8 cellular contexts compared by ENCODE assay signal in the genomic region with DNA sequence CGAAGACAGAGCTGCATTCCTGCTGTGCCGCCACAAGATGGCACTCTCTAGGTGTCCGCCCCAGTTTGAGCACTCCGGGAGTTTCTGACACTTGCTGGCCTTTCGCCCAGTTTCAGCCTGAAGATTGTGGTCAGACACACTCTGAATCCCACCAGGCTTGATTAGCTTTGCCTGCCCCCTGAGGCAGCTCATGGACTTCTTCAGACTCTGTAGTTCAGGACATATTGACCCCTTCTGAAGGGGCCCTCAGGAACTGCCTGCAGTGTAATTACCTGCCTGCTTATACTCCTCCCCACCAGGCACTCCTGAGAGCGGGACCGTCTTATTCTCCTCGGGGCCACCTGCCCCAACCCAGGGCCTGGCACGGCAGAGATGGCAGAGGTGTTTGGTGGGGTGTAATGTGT. TPM values are rescaled to one million over a fixed set of nuclear protein-coding genes. Genes with fewer than 3 reads are reported as not detected.
A peak's percentile ranks its signal among the peaks of the same experiment; 100 is the strongest.
DNase-seq lines count a peak whose midpoint lies in the region; ATAC-seq and TF ChIP-seq lines count a peak whose summit lies in the region.

No MANE protein-coding gene starts in this region.

- H3K9ac ChIP-seq in liver (ENCODE audit: low read depth in 1 of 2, low read length in 2 of 2): no peak overlapping the region

- peak; percentile 69 for ATAC-seq in HG02943 (IDR thresholded peaks at IDR 0.05; ENCODE audit: low read depth, unreplicated experiment)

- peak; percentile 88 to 93 for TF ChIP-seq RAD21 in liver (IDR thresholded peaks at IDR 0.05)

- DNase-seq in NCI-H510A treated with DMSO at 0.1 percent for 48 hours (lab: John Stamatoyannopoulos, UW) (peak; percentile 11), NCI-H510A (lab: John Stamatoyannopoulos, UW) (no peak), NCI-H2196 treated with DMSO at 0.1 percent for 48 hours (lab: John Stamatoyannopoulos, UW; ENCODE audit: unreplicated experiment) (peak; percentile 45), choroid plexus epithelial cell (ENCODE audit: low read depth) (peak; percentile 92)
- DNase-seq in activated CD4-positive, CD25-positive, alpha-beta regulatory T cell treated with anti-CD3 and anti-CD28 coated beads, Interleukin-2, amount 50 U/mL, for 72 hours: peak; percentile 51
- DNase-seq in stimulated activated CD4-positive, alpha-beta T cell treated with anti-CD3 and anti-CD28 coated beads, TNF-alpha, amount 100 ng/mL, for 24 hours (ENCODE audit: low read depth in 3 of 3): peak in 2 of 3 experiments; percentile 19 to 44

- H3K9me3 ChIP-seq in liver (ENCODE audit: control insufficient read depth in 4 of 4, low read length in 3 of 4): no peaks in the 10 kb centered on the region

- H3K4me3 ChIP-seq in choroid plexus epithelial cell (ENCODE audit: low read depth, low read length): no peak overlapping the region
- no peak overlapping the region for H3K4me3 ChIP-seq in liver (ENCODE audit: low read depth in 1 of 3, low read length in 3 of 3)

- WGBS in liver: 22% methylated on average over 9 of the region's 9 CpGs

- TF ChIP-seq CTCF in choroid plexus epithelial cell (conservative IDR thresholded peaks at IDR 0.05; ENCODE audit: low read depth, low read length): peak; percentile 93
- peak; percentile 88 for TF ChIP-seq CTCF in liver (IDR thresholded peaks at IDR 0.05; ENCODE audit: low read depth, low read length, missing input control)

- no peak overlapping the region for H3K27ac ChIP-seq in liver (ENCODE audit: low read depth in 1 of 2, low read length in 2 of 2)

- H3K27me3 ChIP-seq in liver (ENCODE audit: control insufficient read depth in 4 of 4, insufficient read depth in 4 of 4, low read length in 3 of 4): no peaks in the 10 kb centered on the region

- H3K36me3 ChIP-seq in liver (ENCODE audit: control insufficient read depth in 4 of 4, insufficient read depth in 3 of 4, low read depth in 1 of 4, low read length in 3 of 4): no peaks in the 10 kb centered on the region

- peaks cover 0 to 2% (median 0%) of the 10 kb centered on the region in 4 donors for H3K4me1 ChIP-seq in liver (ENCODE audit: control insufficient read depth in 4 of 4, insufficient read depth in 4 of 4, low read length in 3 of 4)

TF ChIP-seq in liver, 16 proteins besides CTCF, POLR2A, EP300 and RAD21:
- no peak for TF ChIP-seq YY1 (IDR thresholded peaks at IDR 0.05)
- TF ChIP-seq, protein P1, sequence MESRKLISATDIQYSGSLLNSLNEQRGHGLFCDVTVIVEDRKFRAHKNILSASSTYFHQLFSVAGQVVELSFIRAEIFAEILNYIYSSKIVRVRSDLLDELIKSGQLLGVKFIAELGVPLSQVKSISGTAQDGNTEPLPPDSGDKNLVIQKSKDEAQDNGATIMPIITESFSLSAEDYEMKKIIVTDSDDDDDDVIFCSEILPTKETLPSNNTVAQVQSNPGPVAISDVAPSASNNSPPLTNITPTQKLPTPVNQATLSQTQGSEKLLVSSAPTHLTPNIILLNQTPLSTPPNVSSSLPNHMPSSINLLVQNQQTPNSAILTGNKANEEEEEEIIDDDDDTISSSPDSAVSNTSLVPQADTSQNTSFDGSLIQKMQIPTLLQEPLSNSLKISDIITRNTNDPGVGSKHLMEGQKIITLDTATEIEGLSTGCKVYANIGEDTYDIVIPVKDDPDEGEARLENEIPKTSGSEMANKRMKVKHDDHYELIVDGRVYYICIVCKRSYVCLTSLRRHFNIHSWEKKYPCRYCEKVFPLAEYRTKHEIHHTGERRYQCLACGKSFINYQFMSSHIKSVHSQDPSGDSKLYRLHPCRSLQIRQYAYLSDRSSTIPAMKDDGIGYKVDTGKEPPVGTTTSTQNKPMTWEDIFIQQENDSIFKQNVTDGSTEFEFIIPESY (IDR thresholded peaks at IDR 0.05): no peak
- no peak for TF ChIP-seq NR2F2 (IDR thresholded peaks at IDR 0.05)
- no peak for TF ChIP-seq GABPA (IDR thresholded peaks at IDR 0.05 in 1 of 2, conservative IDR thresholded peaks at IDR 0.05 in 1 of 2)
- TF ChIP-seq EGR1 (IDR thresholded peaks at IDR 0.05; ENCODE audit: low read depth in 2 of 2): no peak
- TF ChIP-seq SP1 (IDR thresholded peaks at IDR 0.05): no peak
- TF ChIP-seq, protein P2, sequence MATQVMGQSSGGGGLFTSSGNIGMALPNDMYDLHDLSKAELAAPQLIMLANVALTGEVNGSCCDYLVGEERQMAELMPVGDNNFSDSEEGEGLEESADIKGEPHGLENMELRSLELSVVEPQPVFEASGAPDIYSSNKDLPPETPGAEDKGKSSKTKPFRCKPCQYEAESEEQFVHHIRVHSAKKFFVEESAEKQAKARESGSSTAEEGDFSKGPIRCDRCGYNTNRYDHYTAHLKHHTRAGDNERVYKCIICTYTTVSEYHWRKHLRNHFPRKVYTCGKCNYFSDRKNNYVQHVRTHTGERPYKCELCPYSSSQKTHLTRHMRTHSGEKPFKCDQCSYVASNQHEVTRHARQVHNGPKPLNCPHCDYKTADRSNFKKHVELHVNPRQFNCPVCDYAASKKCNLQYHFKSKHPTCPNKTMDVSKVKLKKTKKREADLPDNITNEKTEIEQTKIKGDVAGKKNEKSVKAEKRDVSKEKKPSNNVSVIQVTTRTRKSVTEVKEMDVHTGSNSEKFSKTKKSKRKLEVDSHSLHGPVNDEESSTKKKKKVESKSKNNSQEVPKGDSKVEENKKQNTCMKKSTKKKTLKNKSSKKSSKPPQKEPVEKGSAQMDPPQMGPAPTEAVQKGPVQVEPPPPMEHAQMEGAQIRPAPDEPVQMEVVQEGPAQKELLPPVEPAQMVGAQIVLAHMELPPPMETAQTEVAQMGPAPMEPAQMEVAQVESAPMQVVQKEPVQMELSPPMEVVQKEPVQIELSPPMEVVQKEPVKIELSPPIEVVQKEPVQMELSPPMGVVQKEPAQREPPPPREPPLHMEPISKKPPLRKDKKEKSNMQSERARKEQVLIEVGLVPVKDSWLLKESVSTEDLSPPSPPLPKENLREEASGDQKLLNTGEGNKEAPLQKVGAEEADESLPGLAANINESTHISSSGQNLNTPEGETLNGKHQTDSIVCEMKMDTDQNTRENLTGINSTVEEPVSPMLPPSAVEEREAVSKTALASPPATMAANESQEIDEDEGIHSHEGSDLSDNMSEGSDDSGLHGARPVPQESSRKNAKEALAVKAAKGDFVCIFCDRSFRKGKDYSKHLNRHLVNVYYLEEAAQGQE (IDR thresholded peaks at IDR 0.05): no peak
- TF ChIP-seq RXRA (IDR thresholded peaks at IDR 0.05): no peak
- no peak for TF ChIP-seq FOXA1 (IDR thresholded peaks at IDR 0.05)

RNA-seq across cellular contexts. Expression of a gene that starts 46.2 kb away (rescaled TPM):
- 100 to 1,000 TPM in 1 of 2 donors, 10 to 100 TPM in 1; 68.4 to 246 TPM for total RNA-seq in liver
- polyA plus RNA-seq in liver: 100 to 1,000 TPM in 1 of 2 donors, 10 to 100 TPM in 1; 59.4 to 226 TPM

RNA-seq across cellular contexts. Expression of a gene that starts 47.7 kb away (rescaled TPM):
- 1 to 10 TPM in 1 of 2 donors, under 1 TPM in 1; 0.98 to 1.3 TPM for total RNA-seq in liver
- under 1 TPM; 0.15 to 0.35 TPM for polyA plus RNA-seq in liver
